Comparison of ENCODE assay signal across 2 cellular contexts in the genomic region with DNA sequence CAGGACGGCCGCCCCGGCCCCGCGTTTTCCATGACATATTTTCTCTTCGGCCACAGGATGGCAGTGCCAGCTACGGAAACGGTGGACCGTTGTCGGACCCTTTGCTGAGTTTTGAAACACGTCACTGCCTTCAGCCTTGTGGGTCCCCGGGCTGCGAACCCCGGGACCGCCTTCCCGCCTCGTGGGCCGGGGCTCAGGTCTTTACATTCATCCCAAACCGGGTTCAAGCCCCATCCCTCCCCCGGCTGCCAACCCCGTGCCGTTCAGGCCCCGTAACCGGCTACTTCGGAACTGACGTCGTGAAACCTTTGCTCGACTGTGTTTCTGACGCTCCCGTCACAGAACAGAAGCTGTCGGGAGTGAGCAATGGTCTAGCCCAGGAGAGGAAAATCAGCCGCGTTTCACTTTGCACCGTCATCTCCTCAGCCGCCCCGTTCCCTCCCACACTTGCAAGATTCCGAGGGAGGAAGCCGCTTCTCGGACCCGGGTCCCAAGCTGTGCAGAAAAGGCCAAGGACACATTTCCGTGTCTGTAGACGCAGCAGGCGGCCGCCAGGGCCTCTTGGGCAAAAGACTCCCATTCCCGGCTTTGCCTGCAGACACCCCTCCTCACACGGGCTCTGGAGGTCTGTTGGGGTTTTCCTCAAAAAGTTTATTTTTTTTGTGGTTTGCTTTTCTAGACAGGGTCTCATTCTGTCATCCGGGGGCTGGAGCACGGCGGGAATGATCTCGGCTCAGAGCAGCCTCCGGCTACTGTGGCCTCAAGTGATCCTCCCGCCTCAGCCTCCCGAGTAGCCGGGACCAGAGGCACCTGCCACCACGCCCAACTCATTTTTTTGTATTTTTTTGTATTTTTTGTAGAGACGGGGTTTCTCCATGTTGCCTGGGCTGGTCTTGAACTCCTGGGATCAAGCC.
TF ChIP-seq lines count a peak whose summit lies in the region.

No MANE protein-coding gene starts in this region.

TF ChIP-seq in IMR-90, 13 proteins besides CTCF, POLR2A, EP300 and RAD21:
- TF ChIP-seq CEBPB (IDR thresholded peaks at IDR 0.05; ENCODE audit: low read depth, low read length) (no peak), FOS (IDR thresholded peaks at IDR 0.05; ENCODE audit: low read depth, low read length) (no peak), RCOR1 (IDR thresholded peaks at IDR 0.05; ENCODE audit: insufficient replicate concordance, low read length) (no peak), MAZ (IDR thresholded peaks at IDR 0.05; ENCODE audit: borderline replicate concordance, low read depth, low read length) (no peak), RFX5 (IDR thresholded peaks at IDR 0.05; ENCODE audit: low read depth, low read length) (no peak), NFE2L2 (IDR thresholded peaks at IDR 0.05; ENCODE audit: low read depth, low read length) (no peak), CHD1 (IDR thresholded peaks at IDR 0.05; ENCODE audit: low read depth, low read length) (no peak), SMC3 (IDR thresholded peaks at IDR 0.05; ENCODE audit: low read depth, low read length) (no peak), MXI1 (IDR thresholded peaks at IDR 0.05; ENCODE audit: borderline replicate concordance, low read depth, low read length) (no peak)
- TF ChIP-seq, protein P1, sequence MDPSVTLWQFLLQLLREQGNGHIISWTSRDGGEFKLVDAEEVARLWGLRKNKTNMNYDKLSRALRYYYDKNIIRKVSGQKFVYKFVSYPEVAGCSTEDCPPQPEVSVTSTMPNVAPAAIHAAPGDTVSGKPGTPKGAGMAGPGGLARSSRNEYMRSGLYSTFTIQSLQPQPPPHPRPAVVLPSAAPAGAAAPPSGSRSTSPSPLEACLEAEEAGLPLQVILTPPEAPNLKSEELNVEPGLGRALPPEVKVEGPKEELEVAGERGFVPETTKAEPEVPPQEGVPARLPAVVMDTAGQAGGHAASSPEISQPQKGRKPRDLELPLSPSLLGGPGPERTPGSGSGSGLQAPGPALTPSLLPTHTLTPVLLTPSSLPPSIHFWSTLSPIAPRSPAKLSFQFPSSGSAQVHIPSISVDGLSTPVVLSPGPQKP (IDR thresholded peaks at IDR 0.05; ENCODE audit: borderline replicate concordance, low read depth, low read length): no peak
- TF ChIP-seq, protein P2, sequence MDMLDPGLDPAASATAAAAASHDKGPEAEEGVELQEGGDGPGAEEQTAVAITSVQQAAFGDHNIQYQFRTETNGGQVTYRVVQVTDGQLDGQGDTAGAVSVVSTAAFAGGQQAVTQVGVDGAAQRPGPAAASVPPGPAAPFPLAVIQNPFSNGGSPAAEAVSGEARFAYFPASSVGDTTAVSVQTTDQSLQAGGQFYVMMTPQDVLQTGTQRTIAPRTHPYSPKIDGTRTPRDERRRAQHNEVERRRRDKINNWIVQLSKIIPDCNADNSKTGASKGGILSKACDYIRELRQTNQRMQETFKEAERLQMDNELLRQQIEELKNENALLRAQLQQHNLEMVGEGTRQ (IDR thresholded peaks at IDR 0.05; ENCODE audit: low read depth, low read length): no peak

TF ChIP-seq in K562, 482 proteins besides CTCF, POLR2A, EP300 and RAD21:
- TF ChIP-seq NFE2 (IDR thresholded peaks at IDR 0.05; ENCODE audit: low read depth) (0 out of 2 replicates have a peak, but pooled peaks have one; percentile 30), ILK (tag; IDR thresholded peaks at IDR 0.05; ENCODE audit: borderline replicate concordance, low read depth) (no peak)
- TF ChIP-seq, protein P3, sequence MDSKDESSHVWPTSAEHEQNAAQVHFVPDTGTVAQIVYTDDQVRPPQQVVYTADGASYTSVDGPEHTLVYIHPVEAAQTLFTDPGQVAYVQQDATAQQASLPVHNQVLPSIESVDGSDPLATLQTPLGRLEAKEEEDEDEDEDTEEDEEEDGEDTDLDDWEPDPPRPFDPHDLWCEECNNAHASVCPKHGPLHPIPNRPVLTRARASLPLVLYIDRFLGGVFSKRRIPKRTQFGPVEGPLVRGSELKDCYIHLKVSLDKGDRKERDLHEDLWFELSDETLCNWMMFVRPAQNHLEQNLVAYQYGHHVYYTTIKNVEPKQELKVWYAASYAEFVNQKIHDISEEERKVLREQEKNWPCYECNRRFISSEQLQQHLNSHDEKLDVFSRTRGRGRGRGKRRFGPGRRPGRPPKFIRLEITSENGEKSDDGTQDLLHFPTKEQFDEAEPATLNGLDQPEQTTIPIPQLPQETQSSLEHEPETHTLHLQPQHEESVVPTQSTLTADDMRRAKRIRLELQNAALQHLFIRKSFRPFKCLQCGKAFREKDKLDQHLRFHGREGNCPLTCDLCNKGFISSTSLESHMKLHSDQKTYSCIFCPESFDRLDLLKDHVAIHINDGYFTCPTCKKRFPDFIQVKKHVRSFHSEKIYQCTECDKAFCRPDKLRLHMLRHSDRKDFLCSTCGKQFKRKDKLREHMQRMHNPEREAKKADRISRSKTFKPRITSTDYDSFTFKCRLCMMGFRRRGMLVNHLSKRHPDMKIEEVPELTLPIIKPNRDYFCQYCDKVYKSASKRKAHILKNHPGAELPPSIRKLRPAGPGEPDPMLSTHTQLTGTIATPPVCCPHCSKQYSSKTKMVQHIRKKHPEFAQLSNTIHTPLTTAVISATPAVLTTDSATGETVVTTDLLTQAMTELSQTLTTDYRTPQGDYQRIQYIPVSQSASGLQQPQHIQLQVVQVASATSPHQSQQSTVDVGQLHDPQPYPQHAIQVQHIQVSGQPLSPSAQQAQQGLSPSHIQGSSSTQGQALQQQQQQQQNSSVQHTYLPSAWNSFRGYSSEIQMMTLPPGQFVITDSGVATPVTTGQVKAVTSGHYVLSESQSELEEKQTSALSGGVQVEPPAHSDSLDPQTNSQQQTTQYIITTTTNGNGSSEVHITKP (IDR thresholded peaks at IDR 0.05; ENCODE audit: partially characterized antibody): peak; percentile 57
